In genomic region chr3:159854500-159855124, GRCh38 we compare ENCODE assay signal across 11 cellular contexts. TPM values are rescaled to one million over a fixed set of nuclear protein-coding genes. Genes with fewer than 3 reads are reported as not detected.
DNase-seq lines count a peak whose midpoint lies in the region; ATAC-seq and TF ChIP-seq lines count a peak whose summit lies in the region.
"Had no signal": no experiment of that assay in that cellular context is flagged by ENCODE, and none has a peak within 500 bp of the region (broad histone marks: within the 10 kb centered on the region; RNA-seq: fewer than 3 reads in every experiment).

No MANE protein-coding gene starts in this region.

- peaks cover 2% of the 10 kb centered on the region for H3K36me3 Mint-ChIP-seq in progenitor cell of endocrine pancreas (ENCODE audit: insufficient read depth)
- H3K36me3 Mint-ChIP-seq: IgD-negative memory B cell had no signal

- no peaks in the 10 kb centered on the region for H3K27me3 Mint-ChIP-seq in progenitor cell of endocrine pancreas

- no peaks in the 10 kb centered on the region for H3K9me3 Mint-ChIP-seq in progenitor cell of endocrine pancreas (ENCODE audit: low read depth)

- peaks cover 25% of the 10 kb centered on the region for H3K4me1 Mint-ChIP-seq in progenitor cell of endocrine pancreas (ENCODE audit: low read depth)
- H3K4me1 Mint-ChIP-seq: activated CD4-positive, alpha-beta T cell treated with anti-CD3 and anti-CD28 coated beads for 36 hours had no signal

- peak overlapping the region; percentile 73 for H3K27ac Mint-ChIP-seq in progenitor cell of endocrine pancreas
- H3K27ac Mint-ChIP-seq: activated CD4-positive, alpha-beta T cell treated with anti-CD3 and anti-CD28 coated beads for 36 hours; IgD-negative memory B cell had no signal

- no peak for TF ChIP-seq CTCF in progenitor cell of endocrine pancreas (IDR thresholded peaks at IDR 0.05; ENCODE audit: unreplicated experiment)

- H3K4me3 Mint-ChIP-seq in progenitor cell of endocrine pancreas (ENCODE audit: low read depth), result no peak overlapping the region
- H3K4me3 Mint-ChIP-seq: activated CD4-positive, alpha-beta T cell treated with anti-CD3 and anti-CD28 coated beads for 36 hours; IgD-negative memory B cell had no signal

- DNase-seq in EH (ENCODE audit: low read depth), result peak; percentile 97
- DNase-seq in SK-N-DZ (ENCODE audit: low spot score), result peak; percentile 64
- DNase-seq in fibroblast of the conjunctiva (ENCODE audit: low read depth), result peak; percentile 87
- no peak for DNase-seq in progenitor cell of endocrine pancreas (ENCODE audit: low spot score, unreplicated experiment)
- no peak for DNase-seq in RPMI8226
- DNase-seq in mucosa of gallbladder (ENCODE audit: low spot score), result no peak
- no peak for DNase-seq in activated T-cell treated with anti-CD3 and anti-CD28 coated beads for 4 hours
- DNase-seq: activated CD4-positive, alpha-beta T cell treated with anti-CD3 and anti-CD28 coated beads for 36 hours; left colon had no signal

- ATAC-seq in GM19328 (IDR thresholded peaks at IDR 0.05; ENCODE audit: unreplicated experiment), result no peak
- ATAC-seq: activated CD4-positive, alpha-beta T cell treated with anti-CD3 and anti-CD28 coated beads for 36 hours; left colon had no signal

RNA-seq across cellular contexts. Expression of gene SCHIP1, which starts 15.0 kb away (rescaled TPM):
- polyA plus RNA-seq in SK-N-DZ (2014; cell fraction: cytosol; rRNA removed), result 127 and 223 TPM in 2 replicates
- 105 and 153 TPM in 2 replicates for polyA plus RNA-seq in SK-N-DZ (2014; cell fraction: nucleus; rRNA removed)
- total RNA-seq in progenitor cell of endocrine pancreas (0.79 and 3.9 TPM in 2 replicates), mucosa of gallbladder (5.0 TPM)
- total RNA-seq: activated CD4-positive, alpha-beta T cell treated with anti-CD3 and anti-CD28 coated beads for 36 hours had no signal
- polyA plus RNA-seq: IgD-negative memory B cell had no signal

Comparison
In these comparisons a context has a peak if more than half of its experiments do, and no peak if none do; other contexts are left out.
1. DNase-seq: peak in EH (single experiment), SK-N-DZ (single experiment) and fibroblast of the conjunctiva (single experiment); none in progenitor cell of endocrine pancreas (single experiment), RPMI8226 (single experiment), mucosa of gallbladder (single experiment) and activated T-cell treated with anti-CD3 and anti-CD28 coated beads for 4 hours (single experiment).